26 cellular contexts compared by ENCODE assay signal in genomic region chr2:1104364-1104763, GRCh38.
"Had no signal": no experiment of that assay in that cellular context is flagged by ENCODE, and none has a peak within 500 bp of the region (broad histone marks: within the 10 kb centered on the region; RNA-seq: fewer than 3 reads in every experiment).

No MANE protein-coding gene starts in this region.

- H3K9me3 ChIP-seq: left ventricle myocardium inferior, ovary, prostate gland, sigmoid colon, spleen, tibial nerve, uterus had no signal

- H3K9me3 Mint-ChIP-seq: mesothelial cell of epicardium; naive B cell; natural killer cell; nephron progenitor cell; stimulated activated memory B cell treated with anti-CD40 and anti-IgM and Interleukin-4, amounts not matched to agents 10 μg/mL and 1 μg/mL and 100 μg/mL, for 72 hours; stimulated activated naive CD8-positive, alpha-beta T cell treated with anti-CD3 and anti-CD28 coated beads, Interleukin-15, amount 100 ng/mL, for 72 hours; type B pancreatic cell had no signal

- ATAC-seq: natural killer cell; stimulated activated memory B cell treated with anti-CD40 and anti-IgM and Interleukin-4, amounts not matched to agents 10 μg/mL and 1 μg/mL and 100 μg/mL, for 72 hours; stimulated activated naive CD8-positive, alpha-beta T cell treated with anti-CD3 and anti-CD28 coated beads, Interleukin-15, amount 100 ng/mL, for 72 hours had no signal

- H3K27me3 ChIP-seq: hepatocyte, ovary, sigmoid colon, spleen, tibial nerve, uterus had no signal

- H3K4me3 ChIP-seq: hepatocyte, left ventricle myocardium inferior, lung, ovary, prostate gland, sigmoid colon, tibial nerve, uterus had no signal

- H3K27me3 Mint-ChIP-seq: naive B cell; stimulated activated naive CD8-positive, alpha-beta T cell treated with anti-CD3 and anti-CD28 coated beads, Interleukin-15, amount 100 ng/mL, for 72 hours had no signal

- H3K79me2 ChIP-seq: hepatocyte had no signal

- H3K27ac Mint-ChIP-seq: mesothelial cell of epicardium; naive B cell; natural killer cell; nephron progenitor cell; stimulated activated memory B cell treated with anti-CD40 and anti-IgM and Interleukin-4, amounts not matched to agents 10 μg/mL and 1 μg/mL and 100 μg/mL, for 72 hours; stimulated activated naive CD8-positive, alpha-beta T cell treated with anti-CD3 and anti-CD28 coated beads, Interleukin-15, amount 100 ng/mL, for 72 hours; type B pancreatic cell had no signal

- H3K27ac ChIP-seq: hepatocyte, left ventricle myocardium inferior, ovary, prostate gland, sigmoid colon, tibial nerve, uterus had no signal

- H3K4me3 Mint-ChIP-seq: mesothelial cell of epicardium; naive B cell; natural killer cell; nephron progenitor cell; stimulated activated memory B cell treated with anti-CD40 and anti-IgM and Interleukin-4, amounts not matched to agents 10 μg/mL and 1 μg/mL and 100 μg/mL, for 72 hours; stimulated activated naive CD8-positive, alpha-beta T cell treated with anti-CD3 and anti-CD28 coated beads, Interleukin-15, amount 100 ng/mL, for 72 hours; type B pancreatic cell had no signal

- H3K4me1 Mint-ChIP-seq: mesothelial cell of epicardium; natural killer cell; stimulated activated memory B cell treated with anti-CD40 and anti-IgM and Interleukin-4, amounts not matched to agents 10 μg/mL and 1 μg/mL and 100 μg/mL, for 72 hours had no signal

- H3K36me3 ChIP-seq: left ventricle myocardium inferior, ovary, prostate gland, sigmoid colon, spleen, tibial nerve, uterus had no signal

- DNase-seq: islet precursor cell; left ventricle myocardium inferior; mesendoderm; naive B cell; natural killer cell; nephron progenitor cell; ovary; retina; right cardiac atrium; sigmoid colon; small intestine; spleen; stimulated activated CD4-positive, alpha-beta T cell treated with anti-CD3 and anti-CD28 coated beads, Interleukin-2, amount 100 ng/mL, for 48 hours; stimulated activated CD4-positive, alpha-beta T cell treated with anti-CD3 and anti-CD28 coated beads, Interleukin-4, amount 100 ng/mL, for 4 hours; stimulated activated CD8-positive, alpha-beta memory T cell treated with anti-CD3 and anti-CD28 coated beads, Interleukin-4, amount 100 ng/mL, for 48 hours; stimulated activated naive CD4-positive, alpha-beta T cell treated with Interleukin-2 at 50 U/mL for 16 hours; stimulated activated naive CD8-positive, alpha-beta T cell treated with anti-CD3 and anti-CD28 coated beads, Interleukin-15, amount 100 ng/mL, for 72 hours; substantia nigra; uterus had no signal

- H3K36me3 Mint-ChIP-seq: mesothelial cell of epicardium; naive B cell; natural killer cell; stimulated activated memory B cell treated with anti-CD40 and anti-IgM and Interleukin-4, amounts not matched to agents 10 μg/mL and 1 μg/mL and 100 μg/mL, for 72 hours; type B pancreatic cell had no signal

- H2AFZ ChIP-seq: hepatocyte had no signal

- H3K4me2 ChIP-seq: hepatocyte had no signal

- H3K4me1 ChIP-seq: left ventricle myocardium inferior, prostate gland, sigmoid colon, tibial nerve, uterus had no signal

- FAIRE-seq: small intestine had no signal
